23 cellular contexts compared by ENCODE assay signal in the genomic region with DNA sequence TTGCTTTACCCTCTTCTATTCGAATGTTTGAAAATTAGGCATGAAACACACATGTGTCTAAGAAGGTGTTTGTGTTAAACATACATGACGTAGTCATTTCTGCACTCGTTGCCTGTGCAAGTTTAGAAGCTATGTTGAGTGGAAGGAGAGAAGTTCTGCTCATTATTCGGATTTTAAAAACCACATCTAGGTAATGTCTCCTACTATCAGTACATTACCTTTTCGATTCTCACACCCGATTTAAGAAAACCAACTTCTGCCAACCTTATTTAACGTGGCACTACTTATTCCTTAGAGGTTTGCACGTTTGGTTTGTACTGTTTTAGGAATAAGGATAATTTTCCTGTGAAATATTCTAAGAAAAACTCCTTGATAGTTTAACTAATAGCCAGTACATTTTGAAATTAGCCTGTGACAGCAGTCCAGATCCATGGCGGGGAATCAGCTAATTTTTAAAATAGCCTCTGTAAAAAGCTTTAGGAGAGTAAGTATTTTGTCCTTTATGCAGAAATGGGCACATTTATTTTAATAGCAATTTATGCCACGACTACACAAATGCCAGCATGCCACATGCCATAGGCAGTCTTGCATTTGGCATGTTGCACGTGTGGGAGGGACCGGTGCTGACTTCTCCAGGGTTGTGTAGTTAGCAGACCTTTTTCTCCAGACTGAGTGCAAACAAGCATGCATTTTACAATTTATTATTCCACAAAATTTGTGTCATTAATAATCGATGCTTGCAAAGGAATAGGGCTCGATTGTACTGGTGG. TPM values are rescaled to one million over a fixed set of nuclear protein-coding genes. Genes with fewer than 3 reads are reported as not detected.
A peak's percentile ranks its signal among the peaks of the same experiment; 100 is the strongest.
DNase-seq lines count a peak whose midpoint lies in the region; TF ChIP-seq lines count a peak whose summit lies in the region.
"Had no signal": no experiment of that assay in that cellular context is flagged by ENCODE, and none has a peak within 500 bp of the region (broad histone marks: within the 10 kb centered on the region; RNA-seq: fewer than 3 reads in every experiment).

No MANE protein-coding gene starts in this region.

- H3K9me3 Mint-ChIP-seq in chondrocyte (ENCODE audit: low read depth) = no peaks in the 10 kb centered on the region
- H3K9me3 Mint-ChIP-seq in activated T-cell treated with anti-CD3 and anti-CD28 coated beads, Interleukin-2, amount 50 U/mL, for 24 hours = no peaks in the 10 kb centered on the region
- H3K9me3 Mint-ChIP-seq: activated T-helper 17 cell treated with anti-CD3 and anti-CD28 coated beads, Interleukin-2, amount 50 U/mL, for 72 hours had no signal

- TF ChIP-seq POLR2A in testis (IDR thresholded peaks at IDR 0.05) = no peak

- peaks cover 32% of the 10 kb centered on the region for H3K36me3 Mint-ChIP-seq in chondrocyte (ENCODE audit: low read depth)
- H3K36me3 Mint-ChIP-seq in activated T-cell treated with anti-CD3 and anti-CD28 coated beads, Interleukin-2, amount 50 U/mL, for 24 hours (ENCODE audit: low read depth) = peaks cover 1% of the 10 kb centered on the region

- no peak for TF ChIP-seq CTCF in chondrocyte (IDR thresholded peaks at IDR 0.05)
- TF ChIP-seq CTCF in testis (IDR thresholded peaks at IDR 0.05) = no peak

- H3K9ac ChIP-seq in HUES64 (ENCODE audit: low read depth, low read length) = no peak overlapping the region

- peaks cover 38% of the 10 kb centered on the region for H3K4me1 Mint-ChIP-seq in chondrocyte (ENCODE audit: low read depth)
- H3K4me1 Mint-ChIP-seq in activated T-cell treated with anti-CD3 and anti-CD28 coated beads, Interleukin-2, amount 50 U/mL, for 24 hours (ENCODE audit: low read depth) = peaks cover 14% of the 10 kb centered on the region

- 31% methylated on average over 12 of the region's 14 CpGs for WGBS in HUES64
- WGBS in testis, 2 donors = 54 to 59% methylated on average over 14 of the region's 14 CpGs

- H3K27ac Mint-ChIP-seq in chondrocyte (ENCODE audit: unreplicated experiment) = peak overlapping the region; percentile 83
- H3K27ac Mint-ChIP-seq in activated T-cell treated with anti-CD3 and anti-CD28 coated beads, Interleukin-2, amount 50 U/mL, for 24 hours = no peak overlapping the region
- H3K27ac Mint-ChIP-seq: activated T-helper 17 cell treated with anti-CD3 and anti-CD28 coated beads, Interleukin-2, amount 50 U/mL, for 72 hours had no signal

- H3K27ac ChIP-seq in HUES64 (ENCODE audit: low read depth, low read length) (no peak overlapping the region), testis (peak overlapping the region; percentile 31 to 97)
- H3K27ac ChIP-seq: colonic mucosa, HL-60, neutrophil, SK-N-MC, stomach had no signal

- peak overlapping the region; percentile 75 for H3K4me3 Mint-ChIP-seq in chondrocyte (ENCODE audit: unreplicated experiment)
- no peak overlapping the region for H3K4me3 Mint-ChIP-seq in activated T-cell treated with anti-CD3 and anti-CD28 coated beads, Interleukin-2, amount 50 U/mL, for 24 hours
- H3K4me3 Mint-ChIP-seq: activated T-helper 17 cell treated with anti-CD3 and anti-CD28 coated beads, Interleukin-2, amount 50 U/mL, for 72 hours had no signal

- no peaks in the 10 kb centered on the region for H3K27me3 Mint-ChIP-seq in chondrocyte (ENCODE audit: low read depth)
- H3K27me3 Mint-ChIP-seq in activated T-cell treated with anti-CD3 and anti-CD28 coated beads, Interleukin-2, amount 50 U/mL, for 24 hours = peaks cover 71% of the 10 kb centered on the region

- DNase-seq in chondrocyte (ENCODE audit: low spot score) = no peak
- peak; percentile 62 for DNase-seq in kidney glomerular epithelial cell (lab: John Stamatoyannopoulos, UW)
- DNase-seq in testis = no peak
- DNase-seq in activated T-cell treated with anti-CD3 and anti-CD28 coated beads, Interleukin-2, amount 50 U/mL, for 24 hours = no peak
- no peak for DNase-seq in germinal center (ENCODE audit: low spot score)
- no peak for DNase-seq in NCI-H128 (lab: John Stamatoyannopoulos, UW; ENCODE audit: unreplicated experiment)
- DNase-seq: activated CD4-positive, CD25-positive, alpha-beta regulatory T cell treated with anti-CD3 and anti-CD28 coated beads, Interleukin-2, amount 50 U/mL, for 72 hours; Calu3; colonic mucosa; erythroblast; GOT3; Karpas-422; midbrain; NCI-H1436; NCI-H82; T1000 had no signal

- no peaks in the 10 kb centered on the region for H3K9me3 ChIP-seq in HUES64 (ENCODE audit: insufficient read depth, low read depth, low read length)
- H3K9me3 ChIP-seq in testis = no peaks in the 10 kb centered on the region
- H3K9me3 ChIP-seq: colonic mucosa, neutrophil, stomach had no signal

- intact Hi-C loops in testis (cut with DNase I; ENCODE audit: low total_unique reads) = no loop called here

- H3K4me3 ChIP-seq in HUES64 (ENCODE audit: low read length) (peak overlapping the region; percentile 45; the same call in 1 of the 2 replicates), testis (peak overlapping the region; percentile 64 to 76)
- H3K4me3 ChIP-seq: colonic mucosa, GM12878, SK-N-MC had no signal

- H3K4me1 ChIP-seq in HUES64 (ENCODE audit: insufficient read depth, low read length) = peaks cover 2% of the 10 kb centered on the region; the same call in 1 of the 2 replicates
- H3K4me1 ChIP-seq in testis = no peaks in the 10 kb centered on the region

- H3K36me3 ChIP-seq in HUES64 (ENCODE audit: insufficient read depth, low read length) (no peaks in the 10 kb centered on the region), testis (ENCODE audit: low read depth, missing control alignments) (no peaks in the 10 kb centered on the region)
- H3K36me3 ChIP-seq: colonic mucosa, neutrophil had no signal

- H3K27me3 ChIP-seq in HUES64 (ENCODE audit: insufficient read depth, low read length) = peaks cover 100% of the 10 kb centered on the region
- H3K27me3 ChIP-seq in testis = no peaks in the 10 kb centered on the region

RNA-seq across cellular contexts. Expression of a gene that starts 6.1 kb away (rescaled TPM):
- polyA plus RNA-seq in HUES64 (2013, experiment 1 of 2) = 2.2 TPM
- polyA plus RNA-seq in HUES64 (2013, experiment 2 of 2) = 3.5 TPM
- 84.2 to 125 TPM (median 84.4 TPM) in 3 replicates for total RNA-seq in chondrocyte
- 10 to 100 TPM in 1 of 2 donors, 1 to 10 TPM in 1; 9.4 to 10.6 TPM for total RNA-seq in testis
- polyA plus RNA-seq in testis (ENCODE audit: insufficient read depth, low read depth, low replicate concordance) = 4.7 TPM
- total RNA-seq: activated T-helper 17 cell treated with anti-CD3 and anti-CD28 coated beads, Interleukin-2, amount 50 U/mL, for 72 hours had no signal
